Comparison of ENCODE assay signal across 8 cellular contexts in genomic region chr9:137694962-137695875, GRCh38.
DNase-seq lines count a peak whose midpoint lies in the region; ATAC-seq and TF ChIP-seq lines count a peak whose summit lies in the region.

No MANE protein-coding gene starts in this region.

- peak overlapping the region; percentile 65 to 67 for H3K27ac Mint-ChIP-seq in natural killer cell

- peak; percentile 55 for TF ChIP-seq CTCF in SK-N-SH (IDR thresholded peaks at IDR 0.05)
- TF ChIP-seq CTCF in fibroblast of mammary gland (conservative IDR thresholded peaks at IDR 0.05; ENCODE audit: control insufficient read depth, insufficient read depth, low read depth, low read length), result peak; percentile 61
- TF ChIP-seq CTCF in natural killer cell (IDR thresholded peaks at IDR 0.05), result peak; percentile 41

- H3K27ac ChIP-seq in SK-N-SH (ENCODE audit: low read depth in 2 of 2, low read length in 1 of 2), result no peak overlapping the region

- H4K20me1 ChIP-seq in SK-N-SH (ENCODE audit: insufficient read depth), result peaks cover 78% of the 10 kb centered on the region

- H3K27me3 ChIP-seq in SK-N-SH (ENCODE audit: insufficient read depth), result no peaks in the 10 kb centered on the region

- no peak overlapping the region for H3K4me3 Mint-ChIP-seq in natural killer cell

- TF ChIP-seq RAD21 in SK-N-SH (IDR thresholded peaks at IDR 0.05; ENCODE audit: low read length), result peak; percentile 53

- no peak overlapping the region for H3K9ac ChIP-seq in SK-N-SH

- no peaks in the 10 kb centered on the region for H3K27me3 Mint-ChIP-seq in natural killer cell (ENCODE audit: low read depth in 2 of 2)

- no peak for TF ChIP-seq EP300 in SK-N-SH (IDR thresholded peaks at IDR 0.05; ENCODE audit: borderline replicate concordance in 1 of 2, low read depth in 1 of 2, low read length in 1 of 2)

- WGBS in SK-N-SH (ENCODE audit: low lambda C conversion rate), result 91% methylated on average over 17 of the region's 22 CpGs

- DNase-seq in stimulated activated CD4-positive, alpha-beta T cell treated with anti-CD3 and anti-CD28 coated beads, Interleukin-15, amount 100 ng/mL, for 24 hours, result peak; percentile 37
- DNase-seq in stimulated activated CD4-positive, alpha-beta T cell treated with anti-CD3 and anti-CD28 coated beads, Interleukin-2, amount 100 ng/mL, for 48 hours, result no peak
- DNase-seq in SK-N-SH, result peak; percentile 79
- peak; percentile 49 for DNase-seq in fibroblast of mammary gland (ENCODE audit: low read depth)
- DNase-seq in natural killer cell, result no peak
- DNase-seq in T-helper 2 cell, result no peak

- peaks cover 0 to 19% of the 10 kb centered on the region in 2 experiments; a peak in 1 of 4 replicates for H3K4me1 ChIP-seq in SK-N-SH (ENCODE audit: control insufficient read depth in 1 of 2, insufficient read depth in 2 of 2, low read depth in 1 of 2, low read length in 1 of 2)

- H3K4me3 ChIP-seq in SK-N-SH (ENCODE audit: low read depth in 2 of 2, low read length in 1 of 2) (no peak overlapping the region), fibroblast of mammary gland (ENCODE audit: control insufficient read depth, low read depth, low read length) (no peak overlapping the region)

- no peak overlapping the region for H2AFZ ChIP-seq in SK-N-SH (ENCODE audit: low read depth)

- peaks cover 87% of the 10 kb centered on the region for H3K79me2 ChIP-seq in SK-N-SH (ENCODE audit: insufficient read depth)

- H3K36me3 Mint-ChIP-seq in natural killer cell, result no peaks in the 10 kb centered on the region

- peak; percentile 55 to 81 (median 71) for ATAC-seq in natural killer cell
- no peak for ATAC-seq in GM21367 (IDR thresholded peaks at IDR 0.05; ENCODE audit: unreplicated experiment)
- no peak for ATAC-seq in GM18909 (IDR thresholded peaks at IDR 0.05; ENCODE audit: poor library complexity, unreplicated experiment)

- no peaks in the 10 kb centered on the region for H3K9me2 ChIP-seq in SK-N-SH

- POLR2A ChIA-PET in SK-N-SH (lab: Yijun Ruan, JAX), result no interaction called here

- intact Hi-C loops in natural killer cell (cut with micrococcal nuclease), result no loop called here

- no peaks in the 10 kb centered on the region for H3F3A ChIP-seq in SK-N-SH (replicated peaks; ENCODE audit: insufficient read depth)

- CTCF ChIA-PET in SK-N-SH (lab: Yijun Ruan, JAX), result interaction anchor here (0.7 to 5.5 kb wide), 11 partner anchors 9 to 313 kb away, joined by 3 to 35 read pairs (median 5); no protein-coding TSS in a partner anchor

- no peaks in the 10 kb centered on the region for H3K9me3 ChIP-seq in SK-N-SH

- no peaks in the 10 kb centered on the region for H3K36me3 ChIP-seq in SK-N-SH (replicated peaks in 1 of 2; ENCODE audit: control insufficient read depth in 1 of 2, insufficient read depth in 2 of 2, low read length in 1 of 2)

- no peak overlapping the region for H3K4me2 ChIP-seq in SK-N-SH

- H3K9me3 Mint-ChIP-seq in natural killer cell, result no peaks in the 10 kb centered on the region

- peaks cover 64 to 67% of the 10 kb centered on the region in 2 donors for H3K4me1 Mint-ChIP-seq in natural killer cell

TF ChIP-seq in SK-N-SH, 30 proteins besides CTCF, POLR2A, EP300 and RAD21:
- no peak for TF ChIP-seq TAF1 (IDR thresholded peaks at IDR 0.05; ENCODE audit: borderline replicate concordance, low read depth, low read length)
- TF ChIP-seq FOXJ3 (CRISPR knock-in tag; IDR thresholded peaks at IDR 0.05), result no peak
- no peak for TF ChIP-seq PBX3 (IDR thresholded peaks at IDR 0.05)
- TF ChIP-seq SMC3 (IDR thresholded peaks at IDR 0.05; ENCODE audit: low read depth, low read length), result peak; percentile 32; the same call in 1 of the 2 replicates

Comparison
In these comparisons a context has a peak if more than half of its experiments do, and no peak if none do; other contexts are left out.
1. DNase-seq: peak in stimulated activated CD4-positive, alpha-beta T cell treated with anti-CD3 and anti-CD28 coated beads, Interleukin-15, amount 100 ng/mL, for 24 hours (single experiment), SK-N-SH (single experiment) and fibroblast of mammary gland (single experiment); none in stimulated activated CD4-positive, alpha-beta T cell treated with anti-CD3 and anti-CD28 coated beads, Interleukin-2, amount 100 ng/mL, for 48 hours (0 of 2), natural killer cell (single experiment) and T-helper 2 cell (0 of 5).
2. ATAC-seq: peak in natural killer cell (3 of 3); none in GM21367 (single experiment) and GM18909 (single experiment).
3. Peak in every context shown above with its lines, with median percentiles within 50 percentile points of each other: CTCF ChIP-seq.